7 cellular contexts compared by ENCODE assay signal in genomic region chr5:6780802-6781391, GRCh38.
DNase-seq lines count a peak whose midpoint lies in the region; ATAC-seq, FAIRE-seq and TF ChIP-seq lines count a peak whose summit lies in the region.

No MANE protein-coding gene starts in this region.

- SMC1A ChIA-PET in GM12878 (lab: Charles Lee; ENCODE audit: uncharacterized antibody, unreplicated experiment), result no interaction called here

- H3K4me3 Mint-ChIP-seq in GM23338, result no peak overlapping the region

- RAD21 ChIA-PET in GM12878 (lab: Charles Lee; ENCODE audit: unreplicated experiment), result no interaction called here

- H3K79me2 ChIP-seq in GM23338 (replicated peaks; ENCODE audit: insufficient read depth) (no peaks in the 10 kb centered on the region), GM12878 (ENCODE audit: control insufficient read depth, insufficient read depth, low read length) (no peaks in the 10 kb centered on the region)

- no peak overlapping the region for H3K27ac ChIP-seq in GM23338 (ENCODE audit: low read depth)
- H3K27ac ChIP-seq in GM12878 (ENCODE audit: control insufficient read depth, insufficient read depth), result no peak overlapping the region

- peaks cover 1% of the 10 kb centered on the region for H3K27me3 Mint-ChIP-seq in GM23338 (ENCODE audit: insufficient read depth, low read depth, poor library complexity)

- H3K9me3 Mint-ChIP-seq in GM23338, result no peaks in the 10 kb centered on the region; the same call in 2 of the 3 replicates

- no peak overlapping the region for H3K4me3 ChIP-seq in GM23338
- H3K4me3 ChIP-seq in GM12878, result no peak overlapping the region

- in situ Hi-C loops in GM12878 (cut with MboI), result no loop called here

- no peak for TF ChIP-seq EP300 in GM12878 (IDR thresholded peaks at IDR 0.05; ENCODE audit: borderline replicate concordance in 1 of 2, control insufficient read depth in 1 of 2, low read depth in 2 of 2, low read length in 2 of 2)

- no peaks in the 10 kb centered on the region for H3K36me3 ChIP-seq in GM23338 (ENCODE audit: insufficient read depth)
- H3K36me3 ChIP-seq in GM12878 (ENCODE audit: control insufficient read depth in 2 of 2, insufficient read depth in 2 of 2, low read length in 1 of 2), result no peaks in the 10 kb centered on the region

- TF ChIP-seq RAD21 in GM12878 (IDR thresholded peaks at IDR 0.05; ENCODE audit: insufficient read depth, low read depth, low read length), result peak; percentile 53; the same call in 1 of the 2 replicates

- no peak for FAIRE-seq in GM12878 (lab: Jason Lieb, UNC)
- FAIRE-seq in GM12892 (lab: Jason Lieb, UNC), result no peak

- no TSS peak for BruUV-seq in GM12878 (replicated peaks; lab: Mats Ljungman, UMichigan)

- H3F3A ChIP-seq in GM23338 (replicated peaks; ENCODE audit: low read depth), result no peaks in the 10 kb centered on the region

- TF ChIP-seq POLR2A in GM12878 (IDR thresholded peaks at IDR 0.05; ENCODE audit: low read depth, low read length) (no peak), GM12892 (IDR thresholded peaks at IDR 0.05; ENCODE audit: low read depth, low read length) (no peak)

- peak; percentile 70 to 71 for TF ChIP-seq CTCF in GM23338 (conservative IDR thresholded peaks at IDR 0.05; ENCODE audit: low read depth in 2 of 2)
- peak; percentile 62 to 72 (median 66) for TF ChIP-seq CTCF in GM12878 (IDR thresholded peaks at IDR 0.05 in 2 of 3, conservative IDR thresholded peaks at IDR 0.05 in 1 of 3; ENCODE audit: control insufficient read depth in 2 of 3, extremely low read depth in 1 of 3, insufficient read depth in 1 of 3, low read depth in 3 of 3, low read length in 3 of 3)

- H2AFZ ChIP-seq in GM23338, result no peak overlapping the region
- no peak overlapping the region for H2AFZ ChIP-seq in GM12878 (ENCODE audit: control insufficient read depth, low read depth, low read length)

- no peaks in the 10 kb centered on the region for H3K4me1 Mint-ChIP-seq in GM23338

- no peaks in the 10 kb centered on the region for H3K9me2 ChIP-seq in GM23338 (ENCODE audit: insufficient read depth)

- no peaks in the 10 kb centered on the region for H3K27me3 ChIP-seq in GM23338 (ENCODE audit: insufficient read depth)
- H3K27me3 ChIP-seq in GM12878 (replicated peaks in 1 of 2; ENCODE audit: control insufficient read depth in 2 of 2, insufficient read depth in 2 of 2, low read length in 1 of 2), result no peaks in the 10 kb centered on the region

- H3K9ac ChIP-seq in GM12878 (ENCODE audit: control insufficient read depth, insufficient read depth, low read length), result no peak overlapping the region

- no peak overlapping the region for H3K27ac Mint-ChIP-seq in GM23338

- DNase-seq in GM23338 (ENCODE audit: low spot score) (peak; percentile 74), MV-4-11 (lab: John Stamatoyannopoulos, UW) (peak; percentile 7), GM12878 (ENCODE audit: low read depth, low spot score) (no peak), EL (no peak), GM12892 (ENCODE audit: insufficient read length) (no peak)
- DNase-seq in stimulated activated CD4-positive, alpha-beta T cell treated with anti-CD3 and anti-CD28 coated beads, Interleukin-12 subunit alpha, Interleukin-12 subunit beta, amount 100 ng/mL, for 48 hours (ENCODE audit: low read depth in 2 of 3, low spot score in 1 of 3), result peak in 2 of 3 donors; percentile 23 to 42

- WGBS in GM12878 (ENCODE audit: insufficient coverage, insufficient replicate concordance, low lambda C conversion rate, missing lambda C conversion rate), result 48% methylated on average over 7 of the region's 7 CpGs

- CTCF ChIA-PET in GM12878 (lab: Yijun Ruan, JAX), result interaction anchor here (0.7 to 1.9 kb wide), 3 partner anchors 14 to 32 kb away, joined by 3 to 6 read pairs (median 4); no protein-coding TSS in a partner anchor

- no peaks in the 10 kb centered on the region; the same call in 2 of the 3 replicates for H3K9me3 ChIP-seq in GM12878 (replicated peaks; ENCODE audit: control insufficient read depth, insufficient read depth, low read length)

- intact Hi-C loops in GM12878 (cut with micrococcal nuclease; ENCODE audit: unreplicated experiment), result loop anchor here (1.0 kb wide), 1 partner anchor 56 kb away; no protein-coding TSS in a partner anchor

- no peaks in the 10 kb centered on the region for H3K36me3 Mint-ChIP-seq in GM23338 (ENCODE audit: low read depth)

- H3K4me2 ChIP-seq in GM23338, result no peak overlapping the region
- no peak overlapping the region for H3K4me2 ChIP-seq in GM12878 (ENCODE audit: control insufficient read depth, insufficient read depth)

- H3K4me1 ChIP-seq in GM23338 (ENCODE audit: insufficient read depth) (no peaks in the 10 kb centered on the region), GM12878 (ENCODE audit: control insufficient read depth, insufficient read depth, low read length) (no peaks in the 10 kb centered on the region)

- ATAC-seq in GM18499 (IDR thresholded peaks at IDR 0.05; ENCODE audit: insufficient read depth, unreplicated experiment) (peak; percentile 56), GM23338 (peak; percentile 56), GM12878 (peak; percentile 97)

- POLR2A ChIA-PET in GM12878 (lab: Charles Lee), result no interaction called here

- no peaks in the 10 kb centered on the region for H4K20me1 ChIP-seq in GM23338 (replicated peaks; ENCODE audit: insufficient read depth)
- no peaks in the 10 kb centered on the region for H4K20me1 ChIP-seq in GM12878 (ENCODE audit: control insufficient read depth, insufficient read depth)

TF ChIP-seq in GM23338, 12 proteins besides CTCF, POLR2A, EP300 and RAD21 (continues in another document):
- TF ChIP-seq CREB1 (CRISPR knock-in tag; IDR thresholded peaks at IDR 0.05; ENCODE audit: low read depth) (no peak), EZH2phosphoT487 (IDR thresholded peaks at IDR 0.05; ENCODE audit: unreplicated experiment) (no peak), ZNF114 (CRISPR knock-in tag; IDR thresholded peaks at IDR 0.05) (no peak)
- TF ChIP-seq, protein P1, sequence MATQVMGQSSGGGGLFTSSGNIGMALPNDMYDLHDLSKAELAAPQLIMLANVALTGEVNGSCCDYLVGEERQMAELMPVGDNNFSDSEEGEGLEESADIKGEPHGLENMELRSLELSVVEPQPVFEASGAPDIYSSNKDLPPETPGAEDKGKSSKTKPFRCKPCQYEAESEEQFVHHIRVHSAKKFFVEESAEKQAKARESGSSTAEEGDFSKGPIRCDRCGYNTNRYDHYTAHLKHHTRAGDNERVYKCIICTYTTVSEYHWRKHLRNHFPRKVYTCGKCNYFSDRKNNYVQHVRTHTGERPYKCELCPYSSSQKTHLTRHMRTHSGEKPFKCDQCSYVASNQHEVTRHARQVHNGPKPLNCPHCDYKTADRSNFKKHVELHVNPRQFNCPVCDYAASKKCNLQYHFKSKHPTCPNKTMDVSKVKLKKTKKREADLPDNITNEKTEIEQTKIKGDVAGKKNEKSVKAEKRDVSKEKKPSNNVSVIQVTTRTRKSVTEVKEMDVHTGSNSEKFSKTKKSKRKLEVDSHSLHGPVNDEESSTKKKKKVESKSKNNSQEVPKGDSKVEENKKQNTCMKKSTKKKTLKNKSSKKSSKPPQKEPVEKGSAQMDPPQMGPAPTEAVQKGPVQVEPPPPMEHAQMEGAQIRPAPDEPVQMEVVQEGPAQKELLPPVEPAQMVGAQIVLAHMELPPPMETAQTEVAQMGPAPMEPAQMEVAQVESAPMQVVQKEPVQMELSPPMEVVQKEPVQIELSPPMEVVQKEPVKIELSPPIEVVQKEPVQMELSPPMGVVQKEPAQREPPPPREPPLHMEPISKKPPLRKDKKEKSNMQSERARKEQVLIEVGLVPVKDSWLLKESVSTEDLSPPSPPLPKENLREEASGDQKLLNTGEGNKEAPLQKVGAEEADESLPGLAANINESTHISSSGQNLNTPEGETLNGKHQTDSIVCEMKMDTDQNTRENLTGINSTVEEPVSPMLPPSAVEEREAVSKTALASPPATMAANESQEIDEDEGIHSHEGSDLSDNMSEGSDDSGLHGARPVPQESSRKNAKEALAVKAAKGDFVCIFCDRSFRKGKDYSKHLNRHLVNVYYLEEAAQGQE (IDR thresholded peaks at IDR 0.05; ENCODE audit: unreplicated experiment), result no peak

TF ChIP-seq in GM12878, 131 proteins besides CTCF, POLR2A, EP300 and RAD21:
- no peak for TF ChIP-seq NR2C1 (IDR thresholded peaks at IDR 0.05)
- TF ChIP-seq, protein P2, sequence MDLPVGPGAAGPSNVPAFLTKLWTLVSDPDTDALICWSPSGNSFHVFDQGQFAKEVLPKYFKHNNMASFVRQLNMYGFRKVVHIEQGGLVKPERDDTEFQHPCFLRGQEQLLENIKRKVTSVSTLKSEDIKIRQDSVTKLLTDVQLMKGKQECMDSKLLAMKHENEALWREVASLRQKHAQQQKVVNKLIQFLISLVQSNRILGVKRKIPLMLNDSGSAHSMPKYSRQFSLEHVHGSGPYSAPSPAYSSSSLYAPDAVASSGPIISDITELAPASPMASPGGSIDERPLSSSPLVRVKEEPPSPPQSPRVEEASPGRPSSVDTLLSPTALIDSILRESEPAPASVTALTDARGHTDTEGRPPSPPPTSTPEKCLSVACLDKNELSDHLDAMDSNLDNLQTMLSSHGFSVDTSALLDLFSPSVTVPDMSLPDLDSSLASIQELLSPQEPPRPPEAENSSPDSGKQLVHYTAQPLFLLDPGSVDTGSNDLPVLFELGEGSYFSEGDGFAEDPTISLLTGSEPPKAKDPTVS (IDR thresholded peaks at IDR 0.05; ENCODE audit: low read depth, low read length), result no peak
- peak; percentile 36; the same call in 1 of the 2 replicates for TF ChIP-seq SMC3 (IDR thresholded peaks at IDR 0.05; ENCODE audit: borderline replicate concordance, low read length)
- peak; percentile 34; the same call in 1 of the 2 replicates for TF ChIP-seq YY1 (IDR thresholded peaks at IDR 0.05; ENCODE audit: low read depth, low read length)

Comparison
In these comparisons a context has a peak if more than half of its experiments do, and no peak if none do; other contexts are left out.
1. DNase-seq: peak in GM23338 (single experiment), MV-4-11 (single experiment) and stimulated activated CD4-positive, alpha-beta T cell treated with anti-CD3 and anti-CD28 coated beads, Interleukin-12 subunit alpha, Interleukin-12 subunit beta, amount 100 ng/mL, for 48 hours (2 of 3); none in GM12878 (single experiment), EL (single experiment) and GM12892 (single experiment).
2. Peak in every context shown above with its lines, with median percentiles within 50 percentile points of each other: ATAC-seq.